In the genomic region with DNA sequence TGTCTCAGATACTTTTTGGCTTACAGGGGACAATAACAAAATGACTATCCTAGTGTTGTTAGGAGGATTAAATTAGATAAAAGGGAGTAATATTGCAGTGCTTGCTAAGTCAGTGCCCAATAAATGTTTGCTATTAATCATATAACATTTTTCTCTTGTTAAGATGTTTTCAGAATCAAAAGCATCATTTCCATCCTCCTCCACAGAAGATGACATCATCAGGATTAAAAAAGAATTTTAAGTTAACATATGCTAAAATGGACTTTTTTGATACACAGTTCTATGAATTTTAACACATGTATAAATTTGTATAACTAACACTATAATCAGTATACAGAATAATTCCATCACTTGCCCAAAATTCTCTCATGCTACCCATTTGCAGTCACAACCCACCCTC, we compare ENCODE assay signal across 29 cellular contexts.
"Had no signal": no experiment of that assay in that cellular context is flagged by ENCODE, and none has a peak within 500 bp of the region (broad histone marks: within the 10 kb centered on the region; RNA-seq: fewer than 3 reads in every experiment).

No MANE protein-coding gene starts in this region.

- H3K27ac Mint-ChIP-seq: dendritic cell treated with granulocyte-macrophage colony-stimulating factor and Interleukin-4, amounts not matched to agents 40 ng/mL and 50 ng/mL, for 4 days; effector memory CD8-positive, alpha-beta T cell; endodermal cell had no signal

- H3K4me1 Mint-ChIP-seq: endodermal cell had no signal

- H3K4me3 Mint-ChIP-seq: dendritic cell treated with granulocyte-macrophage colony-stimulating factor and Interleukin-4, amounts not matched to agents 40 ng/mL and 50 ng/mL, for 4 days; effector memory CD8-positive, alpha-beta T cell; endodermal cell had no signal

- FAIRE-seq: colon, endometrium, endothelial cell of umbilical vein, frontal cortex had no signal

- H3K27ac ChIP-seq: colonic mucosa, coronary artery, dorsolateral prefrontal cortex, epithelial cell of prostate, esophagus muscularis mucosa, esophagus squamous epithelium, foreskin keratinocyte, gastrocnemius medialis, gastroesophageal sphincter, heart left ventricle, heart right ventricle had no signal

- DNase-seq: colonic mucosa; cortex of kidney; dermis blood vessel endothelial cell; dorsolateral prefrontal cortex; effector CD4-positive, alpha-beta T cell; effector CD8-positive, alpha-beta T cell; effector memory CD4-positive, alpha-beta T cell; effector memory CD8-positive, alpha-beta T cell; endodermal cell; erythroblast; esophagus squamous epithelium; foreskin fibroblast; foreskin keratinocyte; foreskin melanocyte; gastrocnemius medialis; glutamatergic neuron; head of caudate nucleus; heart left ventricle; heart right ventricle had no signal

- H3K9me3 ChIP-seq: colonic mucosa, esophagus muscularis mucosa, esophagus squamous epithelium, gastrocnemius medialis, gastroesophageal sphincter, heart left ventricle had no signal

- H3K9me3 Mint-ChIP-seq: dendritic cell treated with granulocyte-macrophage colony-stimulating factor and Interleukin-4, amounts not matched to agents 40 ng/mL and 50 ng/mL, for 4 days had no signal

- H3K36me3 ChIP-seq: colonic mucosa, esophagus muscularis mucosa, esophagus squamous epithelium, gastrocnemius medialis, gastroesophageal sphincter, heart left ventricle, heart right ventricle had no signal

- ATAC-seq: effector memory CD8-positive, alpha-beta T cell; esophagus mucosa; foreskin keratinocyte; gastrocnemius medialis; gastroesophageal sphincter; heart left ventricle; heart right ventricle had no signal

- H3K4me1 ChIP-seq: colonic mucosa, esophagus muscularis mucosa, esophagus squamous epithelium, foreskin keratinocyte, gastrocnemius medialis, gastroesophageal sphincter, heart left ventricle, heart right ventricle had no signal

- H3K4me3 ChIP-seq: colonic mucosa, coronary artery, dorsolateral prefrontal cortex, esophagus muscularis mucosa, esophagus squamous epithelium, gastrocnemius medialis, gastroesophageal sphincter, heart left ventricle, heart right ventricle had no signal

- H3K27me3 ChIP-seq: colonic mucosa, dorsolateral prefrontal cortex, foreskin keratinocyte, gastrocnemius medialis, gastroesophageal sphincter had no signal

- H3K27me3 Mint-ChIP-seq: dendritic cell treated with granulocyte-macrophage colony-stimulating factor and Interleukin-4, amounts not matched to agents 40 ng/mL and 50 ng/mL, for 4 days had no signal
